ENCODE assay signal across 12 cellular contexts in the genomic region with DNA sequence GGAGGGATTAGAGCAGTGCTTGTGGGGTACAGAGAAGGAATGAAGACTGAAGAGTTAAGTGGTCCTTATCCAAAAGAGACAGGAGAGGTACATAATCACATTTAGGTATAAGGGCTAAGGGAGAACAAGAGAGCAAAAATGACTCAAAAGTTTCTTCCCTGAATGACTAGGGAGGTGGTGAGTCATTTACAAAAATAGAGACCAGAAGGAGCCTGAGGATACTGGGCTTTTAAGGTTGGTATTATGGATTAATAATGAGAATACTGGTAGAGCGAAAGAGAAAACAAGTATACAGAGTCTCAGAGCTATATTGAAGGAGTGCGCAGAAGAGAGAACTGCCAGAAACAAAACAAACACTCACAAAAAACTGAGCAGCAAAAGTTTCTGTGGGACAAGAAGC.
DNase-seq lines count a peak whose midpoint lies in the region; ATAC-seq and TF ChIP-seq lines count a peak whose summit lies in the region.
"Had no signal": no experiment of that assay in that cellular context is flagged by ENCODE, and none has a peak within 500 bp of the region (broad histone marks: within the 10 kb centered on the region; RNA-seq: fewer than 3 reads in every experiment).

No MANE protein-coding gene starts in this region.

- intact Hi-C loops in mucosa of descending colon (cut with DNase I, micrococcal nuclease) = no loop called here
- intact Hi-C loops in transverse colon (cut with DNase I; ENCODE audit: low total_unique reads) = no loop called here
- intact Hi-C loops in gastrocnemius medialis (cut with DNase I; ENCODE audit: low total_unique reads) = no loop called here

- H3K9me3 ChIP-seq in mucosa of descending colon = no peaks in the 10 kb centered on the region
- no peaks in the 10 kb centered on the region for H3K9me3 ChIP-seq in transverse colon
- H3K9me3 ChIP-seq in gastrocnemius medialis = no peaks in the 10 kb centered on the region

- TF ChIP-seq EP300 in transverse colon (IDR thresholded peaks at IDR 0.05; ENCODE audit: low read depth) = no peak

- ATAC-seq in GM19043 (IDR thresholded peaks at IDR 0.05; ENCODE audit: low read depth, unreplicated experiment) (peak; percentile 87), HG02763 (IDR thresholded peaks at IDR 0.05; ENCODE audit: unreplicated experiment) (peak; percentile 77), HG03575 (IDR thresholded peaks at IDR 0.05; ENCODE audit: extremely low read depth, insufficient number of reproducible peaks, low FRiP score, unreplicated experiment) (peak; percentile 92), mucosa of descending colon (no peak), gastrocnemius medialis (no peak)

- in situ Hi-C loops in transverse colon (cut with MboI; ENCODE audit: low pct_ligation_motif_present in 1 of 4, low pct_unique_long_range_greater_than_20kb in 1 of 4, low sequenced_read_pairs in 3 of 4) = no loop called here
- in situ Hi-C loops in gastrocnemius medialis (cut with MboI; ENCODE audit: low sequenced_read_pairs in 4 of 4) = no loop called here

- no peak for TF ChIP-seq POLR2A in transverse colon (IDR thresholded peaks at IDR 0.05)
- TF ChIP-seq POLR2A in gastrocnemius medialis (IDR thresholded peaks at IDR 0.05) = no peak

- TF ChIP-seq CTCF in GM06990 (IDR thresholded peaks at IDR 0.05; ENCODE audit: insufficient read depth, low read length, poor library complexity, severe bottlenecking) = no peak
- no peak for TF ChIP-seq CTCF in mucosa of descending colon (IDR thresholded peaks at IDR 0.05)
- TF ChIP-seq CTCF in transverse colon (IDR thresholded peaks at IDR 0.05) = no peak
- no peak for TF ChIP-seq CTCF in gastrocnemius medialis (IDR thresholded peaks at IDR 0.05 in 4 of 5, conservative IDR thresholded peaks at IDR 0.05 in 1 of 5)

- H3K27ac ChIP-seq in transverse colon (no peak overlapping the region), gastrocnemius medialis (no peak overlapping the region)
- H3K27ac ChIP-seq: C4-2B had no signal

- WGBS in transverse colon (ENCODE audit: low coverage in 1 of 2), 2 donors = 81 to 83% methylated on average over 2 of the region's 2 CpGs

- H3K4me1 ChIP-seq in mucosa of descending colon (ENCODE audit: low read depth) (no peaks in the 10 kb centered on the region), transverse colon (no peaks in the 10 kb centered on the region), gastrocnemius medialis (peaks cover 6 to 11% of the 10 kb centered on the region in 2 donors)

- no peaks in the 10 kb centered on the region for H3K36me3 ChIP-seq in GM06990 (ENCODE audit: control insufficient read depth, insufficient read depth, low read length)
- no peaks in the 10 kb centered on the region for H3K36me3 ChIP-seq in mucosa of descending colon (ENCODE audit: low read depth)
- no peaks in the 10 kb centered on the region for H3K36me3 ChIP-seq in transverse colon
- H3K36me3 ChIP-seq in gastrocnemius medialis = no peaks in the 10 kb centered on the region

- H3K27me3 ChIP-seq in GM06990 (replicated peaks; ENCODE audit: control insufficient read depth, insufficient read depth, low read length) (no peaks in the 10 kb centered on the region), transverse colon (no peaks in the 10 kb centered on the region), gastrocnemius medialis (no peaks in the 10 kb centered on the region)

- H3K4me3 ChIP-seq in GM06990 (replicated peaks; ENCODE audit: low read depth, low read length) (no peak overlapping the region; the same call in 1 of the 2 replicates), mucosa of descending colon (no peak overlapping the region), transverse colon (no peak overlapping the region), gastrocnemius medialis (no peak overlapping the region)

- DNase-seq in GM06990 (ENCODE audit: extremely low read depth, insufficient read length) (peak; percentile 38), mucosa of descending colon (no peak), NCI-H82 treated with DMSO at 0.1 percent for 48 hours (lab: John Stamatoyannopoulos, UW; ENCODE audit: unreplicated experiment) (no peak), transverse colon (no peak), gastrocnemius medialis (no peak)
- DNase-seq: activated naive CD4-positive, alpha-beta T cell treated with anti-CD3 and anti-CD28 coated beads for 36 hours; endodermal cell; T-helper 9 cell had no signal

Comparison
In these comparisons a context has a peak if more than half of its experiments do, and no peak if none do; other contexts are left out.
1. ATAC-seq: peak in GM19043 (single experiment), HG02763 (single experiment) and HG03575 (single experiment); none in mucosa of descending colon (single experiment) and gastrocnemius medialis (0 of 2).